Comparison of ENCODE assay signal across 27 cellular contexts in genomic region chr5:159880676-159881075, GRCh38.
"Had no signal": no experiment of that assay in that cellular context is flagged by ENCODE, and none has a peak within 500 bp of the region (broad histone marks: within the 10 kb centered on the region; RNA-seq: fewer than 3 reads in every experiment).

No MANE protein-coding gene starts in this region.

- H3K36me3 ChIP-seq: stomach, suprapubic skin, thoracic aorta, thyroid gland, tibial nerve, transverse colon, upper lobe of left lung, upper lobe of right lung, uterus, vagina had no signal

- H3K9me3 ChIP-seq: stomach, suprapubic skin, testis, thoracic aorta, thyroid gland, tibial nerve, transverse colon, upper lobe of left lung, upper lobe of right lung, uterus, vagina had no signal

- H3K4me3 ChIP-seq: stomach, suprapubic skin, testis, thoracic aorta, thyroid gland, tibial nerve, transverse colon, upper lobe of left lung, upper lobe of right lung, uterus, vagina had no signal

- H3K4me1 Mint-ChIP-seq: stimulated activated effector memory CD8-positive, alpha-beta T cell treated with anti-CD3 and anti-CD28 coated beads, Interleukin-12 subunit alpha, Interleukin-12 subunit beta, amount 100 ng/mL, for 72 hours; stimulated activated memory B cell treated with anti-CD40 and anti-IgM and Interleukin-4, amounts not matched to agents 10 μg/mL and 1 μg/mL and 100 μg/mL, for 72 hours had no signal

- DNase-seq: stimulated activated CD4-positive, alpha-beta T cell treated with anti-CD3 and anti-CD28 coated beads, Interleukin-2, amount 100 ng/mL, for 24 hours; stimulated activated CD4-positive, alpha-beta T cell treated with anti-CD3 and anti-CD28 coated beads, Interleukin-2, amount 100 ng/mL, for 48 hours; stimulated activated CD4-positive, alpha-beta T cell treated with anti-CD3 and anti-CD28 coated beads, Interleukin-4, amount 100 ng/mL, for 1 hour; stimulated activated CD4-positive, alpha-beta T cell treated with anti-CD3 and anti-CD28 coated beads, Interleukin-4, amount 100 ng/mL, for 24 hours; stimulated activated CD4-positive, alpha-beta T cell treated with anti-CD3 and anti-CD28 coated beads, Interleukin-4, amount 100 ng/mL, for 4 hours; stimulated activated CD8-positive, alpha-beta memory T cell treated with anti-CD3 and anti-CD28 coated beads, Interleukin-4, amount 100 ng/mL, for 48 hours; stimulated activated naive B cell treated with anti-CD40 and anti-IgM and Interleukin-4, amounts not matched to agents 10 μg/mL and 1 μg/mL and 100 μg/mL, for 72 hours; stimulated activated naive CD4-positive, alpha-beta T cell; stimulated activated naive CD4-positive, alpha-beta T cell treated with Interleukin-2 at 50 U/mL for 16 hours; stimulated activated naive CD8-positive, alpha-beta T cell treated with anti-CD3 and anti-CD28 coated beads, Interleukin-15, amount 100 ng/mL, for 72 hours; stimulated activated naive CD8-positive, alpha-beta T cell treated with anti-CD3 and anti-CD28 coated beads, Interleukin-15, Interleukin-2, amounts not matched to agents 100 U/mL and 50 U/mL, for 24 hours; stomach; substantia nigra; testis; thyroid gland; transverse colon; upper lobe of left lung; upper lobe of right lung; uterus had no signal

- H3K36me3 Mint-ChIP-seq: stimulated activated effector memory CD8-positive, alpha-beta T cell treated with anti-CD3 and anti-CD28 coated beads, Interleukin-12 subunit alpha, Interleukin-12 subunit beta, amount 100 ng/mL, for 72 hours; stimulated activated memory B cell treated with anti-CD40 and anti-IgM and Interleukin-4, amounts not matched to agents 10 μg/mL and 1 μg/mL and 100 μg/mL, for 72 hours; stimulated activated naive B cell treated with anti-CD40 and anti-IgM and Interleukin-4, amounts not matched to agents 10 μg/mL and 1 μg/mL and 100 μg/mL, for 72 hours; type B pancreatic cell had no signal

- H3K4me3 Mint-ChIP-seq: stimulated activated effector memory CD8-positive, alpha-beta T cell treated with anti-CD3 and anti-CD28 coated beads, Interleukin-12 subunit alpha, Interleukin-12 subunit beta, amount 100 ng/mL, for 72 hours; stimulated activated memory B cell treated with anti-CD40 and anti-IgM and Interleukin-4, amounts not matched to agents 10 μg/mL and 1 μg/mL and 100 μg/mL, for 72 hours; stimulated activated naive B cell treated with anti-CD40 and anti-IgM and Interleukin-4, amounts not matched to agents 10 μg/mL and 1 μg/mL and 100 μg/mL, for 72 hours; stimulated activated naive CD8-positive, alpha-beta T cell treated with anti-CD3 and anti-CD28 coated beads, Interleukin-15, amount 100 ng/mL, for 72 hours; stimulated activated naive CD8-positive, alpha-beta T cell treated with anti-CD3 and anti-CD28 coated beads, Interleukin-15, Interleukin-2, amounts not matched to agents 100 ng/mL and 50 ng/mL, for 24 hours; type B pancreatic cell had no signal

- H3K27ac ChIP-seq: stomach, suprapubic skin, testis, thoracic aorta, thyroid gland, tibial nerve, transverse colon, upper lobe of left lung, upper lobe of right lung, uterus, vagina had no signal

- H3K27me3 ChIP-seq: stomach, suprapubic skin, testis, thyroid gland, tibial nerve, transverse colon, upper lobe of left lung, upper lobe of right lung, uterus, vagina had no signal

- H3K9me3 Mint-ChIP-seq: stimulated activated effector memory CD8-positive, alpha-beta T cell treated with anti-CD3 and anti-CD28 coated beads, Interleukin-12 subunit alpha, Interleukin-12 subunit beta, amount 100 ng/mL, for 72 hours; stimulated activated memory B cell treated with anti-CD40 and anti-IgM and Interleukin-4, amounts not matched to agents 10 μg/mL and 1 μg/mL and 100 μg/mL, for 72 hours; stimulated activated naive B cell treated with anti-CD40 and anti-IgM and Interleukin-4, amounts not matched to agents 10 μg/mL and 1 μg/mL and 100 μg/mL, for 72 hours; stimulated activated naive CD8-positive, alpha-beta T cell treated with anti-CD3 and anti-CD28 coated beads, Interleukin-15, amount 100 ng/mL, for 72 hours; stimulated activated naive CD8-positive, alpha-beta T cell treated with anti-CD3 and anti-CD28 coated beads, Interleukin-15, Interleukin-2, amounts not matched to agents 100 ng/mL and 50 ng/mL, for 24 hours; type B pancreatic cell had no signal

- H3K27ac Mint-ChIP-seq: stimulated activated effector memory CD8-positive, alpha-beta T cell treated with anti-CD3 and anti-CD28 coated beads, Interleukin-12 subunit alpha, Interleukin-12 subunit beta, amount 100 ng/mL, for 72 hours; stimulated activated memory B cell treated with anti-CD40 and anti-IgM and Interleukin-4, amounts not matched to agents 10 μg/mL and 1 μg/mL and 100 μg/mL, for 72 hours; stimulated activated naive B cell treated with anti-CD40 and anti-IgM and Interleukin-4, amounts not matched to agents 10 μg/mL and 1 μg/mL and 100 μg/mL, for 72 hours; stimulated activated naive CD8-positive, alpha-beta T cell treated with anti-CD3 and anti-CD28 coated beads, Interleukin-15, Interleukin-2, amounts not matched to agents 100 ng/mL and 50 ng/mL, for 24 hours; type B pancreatic cell had no signal
